ENCODE assay signal across 7 cellular contexts in genomic region chr5:91928751-91929521, GRCh38.
DNase-seq lines count a peak whose midpoint lies in the region; ATAC-seq and TF ChIP-seq lines count a peak whose summit lies in the region.

No MANE protein-coding gene starts in this region.

- no peak for ATAC-seq in HG03280 (IDR thresholded peaks at IDR 0.05; ENCODE audit: unreplicated experiment)

- no peak overlapping the region for H3K4me3 ChIP-seq in Jurkat, Clone E6-1 (ENCODE audit: low read length)

- no peak for TF ChIP-seq CTCF in GM13976 (IDR thresholded peaks at IDR 0.05; ENCODE audit: borderline replicate concordance, control extremely low read depth, extremely low read depth, insufficient read depth, missing control alignments)

- in situ Hi-C loops in GM13976 (cut with MboI; ENCODE audit: low sequenced_read_pairs, unreplicated experiment), result no loop called here

- DNase-seq in GM13976 (ENCODE audit: low spot score) (peak; percentile 16), SW480 (ENCODE audit: low spot score) (peak; percentile 44), left kidney (ENCODE audit: low read depth, low spot score) (peak; percentile 49), NCI-H2196 (lab: John Stamatoyannopoulos, UW; ENCODE audit: unreplicated experiment) (no peak), T-helper 9 cell (no peak)
- peak; percentile 7 for DNase-seq in Jurkat, Clone E6-1 (ENCODE audit: low read depth, low spot score)

Comparison
In these comparisons a context has a peak if more than half of its experiments do, and no peak if none do; other contexts are left out.
1. DNase-seq: peak in GM13976 (single experiment), Jurkat, Clone E6-1 (single experiment), SW480 (single experiment) and left kidney (single experiment); none in NCI-H2196 (single experiment) and T-helper 9 cell (single experiment).